In genomic region chr14:92655372-92655771, GRCh38 we compare ENCODE assay signal across 13 cellular contexts.
DNase-seq lines count a peak whose midpoint lies in the region; ATAC-seq and TF ChIP-seq lines count a peak whose summit lies in the region.
"Had no signal": no experiment of that assay in that cellular context is flagged by ENCODE, and none has a peak within 500 bp of the region (broad histone marks: within the 10 kb centered on the region; RNA-seq: fewer than 3 reads in every experiment).

No MANE protein-coding gene starts in this region.

- H3K36me3 ChIP-seq in lower lobe of right lung (peaks cover 35% of the 10 kb centered on the region), suprapubic skin (peaks cover 17% of the 10 kb centered on the region)

- peak overlapping the region; percentile 58 for H3K4me3 ChIP-seq in lower lobe of right lung
- H3K4me3 ChIP-seq in suprapubic skin: peak overlapping the region; percentile 41

- H3K9me3 ChIP-seq in lower lobe of right lung (no peaks in the 10 kb centered on the region), suprapubic skin (no peaks in the 10 kb centered on the region)

- no peaks in the 10 kb centered on the region for H3K27me3 Mint-ChIP-seq in activated CD4-positive, alpha-beta T cell treated with anti-CD3 and anti-CD28 coated beads, Interleukin-2, amount 10 ng/mL, durations not matched to agents 7 days and 5 days
- H3K27me3 Mint-ChIP-seq in activated CD4-positive, alpha-beta memory T cell treated with anti-CD3 and anti-CD28 coated beads, Interleukin-2, amount 10 ng/mL, durations not matched to agents 7 days and 5 days: no peaks in the 10 kb centered on the region
- H3K27me3 Mint-ChIP-seq in nephron progenitor cell (ENCODE audit: low read depth, poor library complexity): peaks cover 9% of the 10 kb centered on the region

- intact Hi-C loops in lower lobe of right lung (cut with DNase I): no loop called here

- peaks cover 81% of the 10 kb centered on the region for H3K36me3 Mint-ChIP-seq in activated CD4-positive, alpha-beta T cell treated with anti-CD3 and anti-CD28 coated beads, Interleukin-2, amount 10 ng/mL, durations not matched to agents 7 days and 5 days (ENCODE audit: low read depth)
- H3K36me3 Mint-ChIP-seq in activated CD4-positive, alpha-beta memory T cell treated with anti-CD3 and anti-CD28 coated beads, Interleukin-2, amount 10 ng/mL, durations not matched to agents 7 days and 5 days (ENCODE audit: low read depth): peaks cover 55% of the 10 kb centered on the region
- no peaks in the 10 kb centered on the region for H3K36me3 Mint-ChIP-seq in nephron progenitor cell (ENCODE audit: low read depth)

- no peaks in the 10 kb centered on the region for H3K27me3 ChIP-seq in lower lobe of right lung (ENCODE audit: low read depth)
- H3K27me3 ChIP-seq in suprapubic skin: no peaks in the 10 kb centered on the region

- POLR2A ChIA-PET in activated CD4-positive, alpha-beta T cell treated with anti-CD3 and anti-CD28 coated beads, Interleukin-2, amount 10 ng/mL, durations not matched to agents 7 days and 5 days (lab: Charles Lee): no interaction called here
- POLR2A ChIA-PET in activated CD4-positive, alpha-beta memory T cell treated with anti-CD3 and anti-CD28 coated beads, Interleukin-2, amount 10 ng/mL, durations not matched to agents 7 days and 5 days (lab: Charles Lee): no interaction called here

- TF ChIP-seq CTCF in lower lobe of right lung (IDR thresholded peaks at IDR 0.05) (no peak), suprapubic skin (IDR thresholded peaks at IDR 0.05) (no peak), nephron progenitor cell (IDR thresholded peaks at IDR 0.05) (no peak)

- ATAC-seq in lower lobe of right lung: no peak
- ATAC-seq in HG02870 (IDR thresholded peaks at IDR 0.05; ENCODE audit: unreplicated experiment): no peak

- H3K27ac Mint-ChIP-seq in activated CD4-positive, alpha-beta T cell treated with anti-CD3 and anti-CD28 coated beads, Interleukin-2, amount 10 ng/mL, durations not matched to agents 7 days and 5 days: peak overlapping the region; percentile 71
- H3K27ac Mint-ChIP-seq in activated CD4-positive, alpha-beta memory T cell treated with anti-CD3 and anti-CD28 coated beads, Interleukin-2, amount 10 ng/mL, durations not matched to agents 7 days and 5 days: peak overlapping the region; percentile 30
- H3K27ac Mint-ChIP-seq in nephron progenitor cell: no peak overlapping the region

- TF ChIP-seq POLR2A in suprapubic skin (IDR thresholded peaks at IDR 0.05): no peak

- 86% methylated on average over 5 of the region's 5 CpGs for WGBS in suprapubic skin

- H3K4me1 ChIP-seq in lower lobe of right lung (peaks cover 56% of the 10 kb centered on the region), suprapubic skin (peaks cover 30% of the 10 kb centered on the region)

- TF ChIP-seq EP300 in suprapubic skin (IDR thresholded peaks at IDR 0.05): no peak

- H3K27ac ChIP-seq in lower lobe of right lung (peak overlapping the region; percentile 80), suprapubic skin (peak overlapping the region; percentile 14)

- peak overlapping the region; percentile 97 for H3K4me3 Mint-ChIP-seq in activated CD4-positive, alpha-beta T cell treated with anti-CD3 and anti-CD28 coated beads, Interleukin-2, amount 10 ng/mL, durations not matched to agents 7 days and 5 days
- peak overlapping the region; percentile 24 for H3K4me3 Mint-ChIP-seq in activated CD4-positive, alpha-beta memory T cell treated with anti-CD3 and anti-CD28 coated beads, Interleukin-2, amount 10 ng/mL, durations not matched to agents 7 days and 5 days
- H3K4me3 Mint-ChIP-seq in nephron progenitor cell: no peak overlapping the region

- DNase-seq in activated CD4-positive, alpha-beta T cell treated with anti-CD3 and anti-CD28 coated beads, Interleukin-2, amount 10 ng/mL, durations not matched to agents 7 days and 5 days: no peak
- DNase-seq in activated CD4-positive, alpha-beta T cell treated with anti-CD3 and anti-CD28 coated beads, Interleukin-2, amount 50 U/mL, for 1 hour: no peak
- no peak for DNase-seq in activated CD4-positive, alpha-beta memory T cell treated with anti-CD3 and anti-CD28 coated beads, Interleukin-2, amount 10 ng/mL, durations not matched to agents 7 days and 5 days
- DNase-seq in lower lobe of right lung: no peak
- DNase-seq in suprapubic skin (ENCODE audit: low spot score in 2 of 2): no peak
- DNase-seq in nephron progenitor cell: no peak
- no peak for DNase-seq in HUDEP-2 (lab: John Stamatoyannopoulos, UW; ENCODE audit: unreplicated experiment in 76 of 76)
- DNase-seq: ACHN; activated CD8-positive, alpha-beta memory T cell treated with anti-CD3 and anti-CD28 coated beads for 24 hours; anterior cingulate cortex; DMS53; foreskin fibroblast had no signal

- H3K9me3 Mint-ChIP-seq in activated CD4-positive, alpha-beta T cell treated with anti-CD3 and anti-CD28 coated beads, Interleukin-2, amount 10 ng/mL, durations not matched to agents 7 days and 5 days: no peaks in the 10 kb centered on the region
- H3K9me3 Mint-ChIP-seq in activated CD4-positive, alpha-beta memory T cell treated with anti-CD3 and anti-CD28 coated beads, Interleukin-2, amount 10 ng/mL, durations not matched to agents 7 days and 5 days: no peaks in the 10 kb centered on the region
- no peaks in the 10 kb centered on the region for H3K9me3 Mint-ChIP-seq in nephron progenitor cell

- CTCF ChIA-PET in activated CD4-positive, alpha-beta T cell treated with anti-CD3 and anti-CD28 coated beads, Interleukin-2, amount 10 ng/mL, durations not matched to agents 7 days and 5 days (lab: Charles Lee): interaction anchor here (1.4 to 1.7 kb wide), 2 partner anchors 13 to 36 kb away, joined by 3 to 5 read pairs; no protein-coding TSS in a partner anchor
- CTCF ChIA-PET in activated CD4-positive, alpha-beta memory T cell treated with anti-CD3 and anti-CD28 coated beads, Interleukin-2, amount 10 ng/mL, durations not matched to agents 7 days and 5 days (lab: Charles Lee): no interaction called here

- H3K4me1 Mint-ChIP-seq in activated CD4-positive, alpha-beta T cell treated with anti-CD3 and anti-CD28 coated beads, Interleukin-2, amount 10 ng/mL, durations not matched to agents 7 days and 5 days: peaks cover 76% of the 10 kb centered on the region
- peaks cover 78% of the 10 kb centered on the region for H3K4me1 Mint-ChIP-seq in activated CD4-positive, alpha-beta memory T cell treated with anti-CD3 and anti-CD28 coated beads, Interleukin-2, amount 10 ng/mL, durations not matched to agents 7 days and 5 days
- H3K4me1 Mint-ChIP-seq in nephron progenitor cell: peaks cover 8% of the 10 kb centered on the region
